In the genomic region with DNA sequence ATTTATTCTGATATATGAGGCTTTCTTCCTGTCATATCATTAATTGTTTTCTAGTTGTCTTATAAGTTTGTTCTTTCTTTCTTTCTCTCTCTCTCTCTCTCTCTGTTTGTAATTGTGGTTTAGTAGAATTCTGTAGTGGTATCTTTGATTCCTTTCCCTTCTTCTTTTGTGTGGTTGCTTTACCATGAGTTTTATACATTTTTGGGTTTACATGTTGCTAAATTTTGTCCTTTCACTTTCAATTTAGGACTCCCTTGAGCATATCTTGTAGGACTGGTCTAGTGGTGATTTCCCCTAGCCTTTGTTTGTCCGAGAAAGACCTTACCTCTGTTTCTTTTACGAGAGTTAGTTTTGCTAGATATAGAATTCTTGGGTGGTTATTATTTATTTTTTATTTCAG, we compare ENCODE assay signal across 6 cellular contexts.
"Had no signal": no experiment of that assay in that cellular context is flagged by ENCODE, and none has a peak within 500 bp of the region (broad histone marks: within the 10 kb centered on the region; RNA-seq: fewer than 3 reads in every experiment).

No MANE protein-coding gene starts in this region.

- H2AFZ ChIP-seq: GM23338 had no signal

- H3K4me1 ChIP-seq: HAP-1 had no signal

- H3K9me3 ChIP-seq: HAP-1 had no signal

- ATAC-seq: GM23338, HCT116, K562 had no signal

- H3K36me3 ChIP-seq: HAP-1 had no signal

- H3K4me3 ChIP-seq: GM23338, HAP-1, K562 had no signal

- H3K4me2 ChIP-seq: GM23338 had no signal

- DNase-seq: HFFc6, IMR-90 had no signal
